ENCODE assay signal across 17 cellular contexts in the genomic region with DNA sequence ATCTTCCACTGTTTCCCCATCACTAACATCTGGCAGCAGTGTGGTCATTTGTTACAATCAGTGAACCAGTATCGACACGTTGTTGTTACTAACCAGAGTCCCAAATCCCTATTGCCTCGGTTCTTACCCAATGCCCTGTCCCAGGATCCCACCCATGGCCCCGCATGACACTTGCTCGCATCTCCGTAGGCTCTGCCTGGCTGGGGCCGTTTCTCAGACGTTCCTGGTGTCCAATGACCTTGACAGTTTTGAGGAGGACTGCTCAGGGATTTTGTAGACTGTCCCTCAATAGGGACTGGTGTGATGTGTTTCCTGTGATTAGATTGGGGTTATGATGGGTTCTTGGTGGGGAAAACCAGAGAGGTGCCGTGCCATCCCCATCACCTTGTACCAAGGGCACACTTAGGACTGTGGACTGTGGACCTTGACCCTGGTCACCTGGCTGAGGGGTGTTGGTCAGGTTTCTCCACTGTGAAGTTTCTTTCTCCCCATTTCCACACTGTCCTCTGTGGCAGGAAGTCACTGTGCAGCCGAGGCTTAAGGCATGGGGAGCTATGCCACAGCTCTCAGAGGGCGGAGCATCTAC.
"Had no signal": no experiment of that assay in that cellular context is flagged by ENCODE, and none has a peak within 500 bp of the region (broad histone marks: within the 10 kb centered on the region; RNA-seq: fewer than 3 reads in every experiment).

No MANE protein-coding gene starts in this region.

- H3K36me3 ChIP-seq: prostate gland, right atrium auricular region, thyroid gland had no signal

- H3K27ac Mint-ChIP-seq: activated CD4-positive, alpha-beta memory T cell treated with anti-CD3 and anti-CD28 coated beads, Interleukin-2, amount 10 ng/mL, durations not matched to agents 7 days and 5 days; naive thymus-derived CD4-positive, alpha-beta T cell had no signal

- FAIRE-seq: endometrium, kidney had no signal

- H3K27me3 ChIP-seq: thyroid gland had no signal

- ATAC-seq: naive thymus-derived CD4-positive, alpha-beta T cell; stimulated activated naive CD8-positive, alpha-beta T cell treated with anti-CD3 and anti-CD28 coated beads, Interleukin-15, Interleukin-2, amounts not matched to agents 100 U/mL and 50 U/mL, for 24 hours had no signal

- H3K4me3 Mint-ChIP-seq: activated CD4-positive, alpha-beta memory T cell treated with anti-CD3 and anti-CD28 coated beads, Interleukin-2, amount 10 ng/mL, durations not matched to agents 7 days and 5 days had no signal

- H3K27ac ChIP-seq: prostate gland, right atrium auricular region, thyroid gland had no signal

- H3K4me3 ChIP-seq: prostate gland, right atrium auricular region, thyroid gland had no signal

- DNase-seq: activated CD4-positive, alpha-beta memory T cell treated with anti-CD3 and anti-CD28 coated beads, Interleukin-2, amount 10 ng/mL, durations not matched to agents 7 days and 5 days; activated CD4-positive, alpha-beta T cell treated with anti-CD3 and anti-CD28 coated beads for 48 hours; activated naive CD4-positive, alpha-beta T cell treated with Interleukin-2 at 50 U/mL for 16 hours; amygdala; cortex of kidney; erythroblast; foreskin fibroblast; kidney; naive thymus-derived CD4-positive, alpha-beta T cell; stimulated activated CD4-positive, alpha-beta T cell treated with anti-CD3 and anti-CD28 coated beads, Interleukin-12 subunit alpha, Interleukin-12 subunit beta, amount 100 ng/mL, for 4 hours; stimulated activated CD4-positive, alpha-beta T cell treated with anti-CD3 and anti-CD28 coated beads, Interleukin-4, amount 100 ng/mL, for 4 hours; stimulated activated naive CD8-positive, alpha-beta T cell treated with anti-CD3 and anti-CD28 coated beads, Interleukin-15, Interleukin-2, amounts not matched to agents 100 U/mL and 50 U/mL, for 24 hours; T1000; thyroid gland had no signal

- H3K9me3 ChIP-seq: prostate gland, thyroid gland had no signal

- H3K4me1 ChIP-seq: prostate gland had no signal
